6 cellular contexts compared by ENCODE assay signal in genomic region chr1:155893389-155894142, GRCh38. TPM values are rescaled to one million over a fixed set of nuclear protein-coding genes. Genes with fewer than 3 reads are reported as not detected.
DNase-seq lines count a peak whose midpoint lies in the region; ATAC-seq and TF ChIP-seq lines count a peak whose summit lies in the region.

No MANE protein-coding gene starts in this region.

- H3K36me3 Mint-ChIP-seq in brain (peaks cover 47% of the 10 kb centered on the region), endodermal cell (ENCODE audit: low read depth) (peaks cover 16% of the 10 kb centered on the region)

- peaks cover 15% of the 10 kb centered on the region for H3K4me1 Mint-ChIP-seq in brain
- H3K4me1 Mint-ChIP-seq in endodermal cell = no peaks in the 10 kb centered on the region

- ATAC-seq in GM21360 (IDR thresholded peaks at IDR 0.05; ENCODE audit: unreplicated experiment) (no peak), GM18505 (IDR thresholded peaks at IDR 0.05; ENCODE audit: unreplicated experiment) (no peak)

- 94 to 100% methylated on average over 7 to 10 of the region's 10 CpGs for WGBS in endodermal cell (ENCODE audit: insufficient coverage in 1 of 2, insufficient read length in 1 of 2), 2 experiments

- H3K27me3 ChIP-seq in endodermal cell (ENCODE audit: control insufficient read depth, insufficient read depth, low read length, poor library complexity, severe bottlenecking) = no peaks in the 10 kb centered on the region

- no peaks in the 10 kb centered on the region for H3K27me3 Mint-ChIP-seq in brain
- H3K27me3 Mint-ChIP-seq in endodermal cell (ENCODE audit: insufficient read depth) = no peaks in the 10 kb centered on the region

- H3K4me1 ChIP-seq in endodermal cell (ENCODE audit: control insufficient read depth, insufficient read depth, low read length) = no peaks in the 10 kb centered on the region

- no peak overlapping the region for H3K9ac ChIP-seq in endodermal cell (ENCODE audit: extremely low read depth, low read length, poor library complexity, severe bottlenecking)

- peak; percentile 28 for DNase-seq in Jurkat, Clone E6-1 (ENCODE audit: low read depth, low spot score)
- DNase-seq in non-pigmented ciliary epithelial cell (ENCODE audit: low read depth) = peak; percentile 79
- DNase-seq in endodermal cell = no peak

- peaks cover 13% of the 10 kb centered on the region for H3K36me3 ChIP-seq in endodermal cell (ENCODE audit: control insufficient read depth, insufficient read depth, low read length)

- H3K9me3 ChIP-seq in endodermal cell (ENCODE audit: control insufficient read depth, low read length) = no peaks in the 10 kb centered on the region

- no peak overlapping the region for H3K4me3 ChIP-seq in Jurkat, Clone E6-1 (ENCODE audit: low read length)
- H3K4me3 ChIP-seq in endodermal cell (ENCODE audit: low read length) = no peak overlapping the region

- no peak overlapping the region for H3K27ac ChIP-seq in endodermal cell (ENCODE audit: low read depth, low read length)

- H3K9me3 Mint-ChIP-seq in brain (no peaks in the 10 kb centered on the region), endodermal cell (no peaks in the 10 kb centered on the region)

- TF ChIP-seq CTCF in brain (conservative IDR thresholded peaks at IDR 0.05) (no peak), endodermal cell (conservative IDR thresholded peaks at IDR 0.05) (no peak)

- H3K4me3 Mint-ChIP-seq in brain = peak overlapping the region in 1 of 5 experiments; percentile 18
- no peak overlapping the region for H3K4me3 Mint-ChIP-seq in endodermal cell

- no peak for TF ChIP-seq POLR2A in GM18505 (IDR thresholded peaks at IDR 0.05; ENCODE audit: borderline replicate concordance, extremely low read depth, insufficient read depth, insufficient read length)

- H3K27ac Mint-ChIP-seq in brain = peak overlapping the region in 4 of 5 experiments; percentile 51 to 93 (median 88)
- H3K27ac Mint-ChIP-seq in endodermal cell = no peak overlapping the region

RNA-seq across cellular contexts. Expression of gene RIT1, which starts 17.6 kb away (rescaled TPM):
- 18.0 TPM for polyA plus RNA-seq in Jurkat, Clone E6-1 (2012; ENCODE audit: insufficient read depth, insufficient read length)
- polyA plus RNA-seq in brain (ENCODE audit: insufficient read depth, low read depth, low replicate concordance) = 12.2 TPM
- 10 to 100 TPM; 26.0 to 39.2 TPM for total RNA-seq in endodermal cell
- polyA plus RNA-seq in endodermal cell (2013, experiment 1 of 2) = 24.9 TPM
- polyA plus RNA-seq in endodermal cell (2013, experiment 2 of 2) = 29.0 TPM

RNA-seq across cellular contexts. Expression of gene SYT11, which starts 34.2 kb away (rescaled TPM):
- polyA plus RNA-seq in Jurkat, Clone E6-1 (2012; ENCODE audit: insufficient read depth, insufficient read length) = 1.4 TPM
- polyA plus RNA-seq in brain (ENCODE audit: insufficient read depth, low read depth, low replicate concordance) = 271 TPM
- total RNA-seq in endodermal cell = 1 to 10 TPM in 1 of 2 donors, under 1 TPM in 1; 0.40 to 5.0 TPM
- polyA plus RNA-seq in endodermal cell (2013, experiment 1 of 2) = 16.1 TPM
- polyA plus RNA-seq in endodermal cell (2013, experiment 2 of 2) = 14.0 TPM

RNA-seq across cellular contexts. Expression of gene GON4L, which starts 36.6 kb away (rescaled TPM):
- polyA plus RNA-seq in Jurkat, Clone E6-1 (2012; ENCODE audit: insufficient read depth, insufficient read length) = 29.7 TPM
- 17.9 TPM for polyA plus RNA-seq in brain (ENCODE audit: insufficient read depth, low read depth, low replicate concordance)
- total RNA-seq in endodermal cell = 10 to 100 TPM; 62.7 to 64.6 TPM
- 30.6 TPM for polyA plus RNA-seq in endodermal cell (2013, experiment 1 of 2)
- 27.4 TPM for polyA plus RNA-seq in endodermal cell (2013, experiment 2 of 2)

RNA-seq across cellular contexts. Expression of gene KHDC4, which starts 40.6 kb away (rescaled TPM):
- 62.7 TPM for polyA plus RNA-seq in Jurkat, Clone E6-1 (2012; ENCODE audit: insufficient read depth, insufficient read length)
- polyA plus RNA-seq in brain (ENCODE audit: insufficient read depth, low read depth, low replicate concordance) = 24.1 TPM
- total RNA-seq in endodermal cell = 10 to 100 TPM; 67.7 to 76.2 TPM
- 46.7 TPM for polyA plus RNA-seq in endodermal cell (2013, experiment 1 of 2)
- 39.0 TPM for polyA plus RNA-seq in endodermal cell (2013, experiment 2 of 2)

RNA-seq across cellular contexts. Expression of gene RXFP4, which starts 47.9 kb away (rescaled TPM):
- not detected for polyA plus RNA-seq in Jurkat, Clone E6-1 (2012; ENCODE audit: insufficient read depth, insufficient read length)
- polyA plus RNA-seq in brain (ENCODE audit: insufficient read depth, low read depth, low replicate concordance) = not detected
- not detected for total RNA-seq in endodermal cell
- not detected for polyA plus RNA-seq in endodermal cell (2013, experiment 1 of 2)
- polyA plus RNA-seq in endodermal cell (2013, experiment 2 of 2) = not detected
